Comparison of ENCODE assay signal across 10 cellular contexts in genomic region chr4:3871181-3871852, GRCh38.
DNase-seq lines count a peak whose midpoint lies in the region; ATAC-seq, FAIRE-seq and TF ChIP-seq lines count a peak whose summit lies in the region.
"Had no signal": no experiment of that assay in that cellular context is flagged by ENCODE, and none has a peak within 500 bp of the region (broad histone marks: within the 10 kb centered on the region; RNA-seq: fewer than 3 reads in every experiment).

No MANE protein-coding gene starts in this region.

- H3K36me3 ChIP-seq in neural progenitor cell (no peaks in the 10 kb centered on the region), tibial nerve (no peaks in the 10 kb centered on the region), uterus (no peaks in the 10 kb centered on the region)
- H3K36me3 ChIP-seq: transverse colon had no signal

- no peaks in the 10 kb centered on the region for H3K9me3 ChIP-seq in neural progenitor cell (ENCODE audit: low read depth)
- no peaks in the 10 kb centered on the region for H3K9me3 ChIP-seq in tibial nerve
- no peaks in the 10 kb centered on the region for H3K9me3 ChIP-seq in uterus
- H3K9me3 ChIP-seq: transverse colon had no signal

- H3K4me3 ChIP-seq in neural progenitor cell (peak overlapping the region; percentile 52), tibial nerve (no peak overlapping the region), uterus (no peak overlapping the region)
- H3K4me3 ChIP-seq: transverse colon had no signal

- H3K4me2 ChIP-seq in neural progenitor cell = peak overlapping the region; percentile 80

- H3K4me1 Mint-ChIP-seq in IgD-negative memory B cell (peaks cover 0 to 4% (median 2%) of the 10 kb centered on the region in 3 donors), neural progenitor cell (peaks cover 8% of the 10 kb centered on the region)
- H3K4me1 Mint-ChIP-seq in central memory CD8-positive, alpha-beta T cell = peaks cover 20% of the 10 kb centered on the region

- peak; percentile 28 for ATAC-seq in central memory CD8-positive, alpha-beta T cell (replicated peaks; ENCODE audit: extremely low read depth, poor library complexity, severe bottlenecking)
- ATAC-seq in HG02970 (IDR thresholded peaks at IDR 0.05; ENCODE audit: low FRiP score, unreplicated experiment) = no peak
- ATAC-seq: PC-3 had no signal

- 8 to 13% methylated on average over 18 to 39 of the region's 53 CpGs for WGBS in tibial nerve, 2 donors

- H3K27ac ChIP-seq in neural progenitor cell = no peak overlapping the region
- no peak overlapping the region for H3K27ac ChIP-seq in tibial nerve
- no peak overlapping the region for H3K27ac ChIP-seq in uterus
- H3K27ac ChIP-seq: transverse colon had no signal

- no peak for FAIRE-seq in GM19239 (lab: Jason Lieb, UNC)

- H3K36me3 Mint-ChIP-seq in IgD-negative memory B cell (no peaks in the 10 kb centered on the region), neural progenitor cell (no peaks in the 10 kb centered on the region)
- H3K36me3 Mint-ChIP-seq in central memory CD8-positive, alpha-beta T cell (ENCODE audit: insufficient read depth) = peaks cover 1% of the 10 kb centered on the region

- H3K27ac Mint-ChIP-seq in IgD-negative memory B cell (no peak overlapping the region), neural progenitor cell (no peak overlapping the region)
- no peak overlapping the region for H3K27ac Mint-ChIP-seq in central memory CD8-positive, alpha-beta T cell (ENCODE audit: low read depth)

- H3K4me3 Mint-ChIP-seq in IgD-negative memory B cell (peak overlapping the region in 3 of 4 donors; percentile 66 to 81 (median 77)), neural progenitor cell (peak overlapping the region; percentile 68)
- peak overlapping the region; percentile 58 for H3K4me3 Mint-ChIP-seq in central memory CD8-positive, alpha-beta T cell

- no peaks in the 10 kb centered on the region for H3K9me3 Mint-ChIP-seq in IgD-negative memory B cell
- H3K9me3 Mint-ChIP-seq in central memory CD8-positive, alpha-beta T cell = no peaks in the 10 kb centered on the region
- H3K9me3 Mint-ChIP-seq in neural progenitor cell = peaks cover 7% of the 10 kb centered on the region

- no peaks in the 10 kb centered on the region for H3F3A ChIP-seq in neural progenitor cell (ENCODE audit: low read depth)

- H3K27me3 ChIP-seq in neural progenitor cell (peaks cover 78% of the 10 kb centered on the region), tibial nerve (peaks cover 0 to 65% of the 10 kb centered on the region in 2 donors), uterus (peaks cover 6 to 31% of the 10 kb centered on the region in 2 donors)

- peaks cover 35% of the 10 kb centered on the region for H3K27me3 Mint-ChIP-seq in IgD-negative memory B cell
- H3K27me3 Mint-ChIP-seq in central memory CD8-positive, alpha-beta T cell = peaks cover 88% of the 10 kb centered on the region
- H3K27me3 Mint-ChIP-seq in neural progenitor cell (ENCODE audit: insufficient read depth, low read depth) = peaks cover 49% of the 10 kb centered on the region

- peaks cover 13% of the 10 kb centered on the region for H3K4me1 ChIP-seq in neural progenitor cell
- peaks cover 0 to 16% (median 0%) of the 10 kb centered on the region in 4 donors for H3K4me1 ChIP-seq in tibial nerve
- H3K4me1 ChIP-seq in uterus = peaks cover 0 to 11% of the 10 kb centered on the region in 2 donors
- H3K4me1 ChIP-seq: transverse colon had no signal

- TF ChIP-seq POLR2A in tibial nerve (IDR thresholded peaks at IDR 0.05) (no peak), uterus (IDR thresholded peaks at IDR 0.05) (no peak)

- intact Hi-C loops in uterus (cut with DNase I; ENCODE audit: low total_unique reads) = no loop called here

- no peak for TF ChIP-seq EP300 in tibial nerve (IDR thresholded peaks at IDR 0.05)

- H4K20me1 ChIP-seq in neural progenitor cell (ENCODE audit: low read depth) = peaks cover 6% of the 10 kb centered on the region

- TF ChIP-seq CTCF in neural progenitor cell (IDR thresholded peaks at IDR 0.05) (no peak), tibial nerve (IDR thresholded peaks at IDR 0.05) (no peak), uterus (IDR thresholded peaks at IDR 0.05) (no peak)

- no peaks in the 10 kb centered on the region for H3K79me2 ChIP-seq in neural progenitor cell (ENCODE audit: low read depth)

- H2AFZ ChIP-seq in neural progenitor cell (replicated peaks) = no peak overlapping the region

- DNase-seq in DMS114 treated with DMSO at 0.1 percent for 48 hours (lab: John Stamatoyannopoulos, UW; ENCODE audit: unreplicated experiment) (peak; percentile 17), neural progenitor cell (ENCODE audit: low spot score) (peak; percentile 90), tibial nerve (ENCODE audit: low spot score in 2 of 2) (no peak), uterus (no peak), GM19239 (ENCODE audit: insufficient read length, low spot score) (no peak)
- peak in 1 of 2 donors; percentile 26 for DNase-seq in central memory CD8-positive, alpha-beta T cell (ENCODE audit: low spot score in 2 of 2)
- DNase-seq: PC-3, transverse colon had no signal

- H3K9ac ChIP-seq in neural progenitor cell = no peak overlapping the region

Comparison
In these comparisons a context has a peak if more than half of its experiments do, and no peak if none do; other contexts are left out.
1. DNase-seq: peak in DMS114 treated with DMSO at 0.1 percent for 48 hours (single experiment) and neural progenitor cell (single experiment); none in tibial nerve (0 of 2), uterus (0 of 2) and GM19239 (single experiment).
2. Peak in every context shown above with its lines, with median percentiles within 50 percentile points of each other: H3K4me3 Mint-ChIP-seq.